35 cellular contexts compared by ENCODE assay signal in genomic region chr5:28984642-28985041, GRCh38.
"Had no signal": no experiment of that assay in that cellular context is flagged by ENCODE, and none has a peak within 500 bp of the region (broad histone marks: within the 10 kb centered on the region; RNA-seq: fewer than 3 reads in every experiment).

No MANE protein-coding gene starts in this region.

- H3K36me3 ChIP-seq: MG63 had no signal

- DNase-seq: Kasumi-1, MG63, MM.1S, MV-4-11, NCI-H1048, NCI-H1092, NCI-H1092 treated with DMSO at 0.1 percent for 48 hours, NCI-H1105, NCI-H1105 treated with DMSO at 0.1 percent for 48 hours, NCI-H1417, NCI-H1417 treated with DMSO at 0.1 percent for 48 hours, NCI-H1436, NCI-H1436 treated with DMSO at 0.1 percent for 48 hours, NCI-H146, NCI-H1694, NCI-H1694 treated with DMSO at 0.1 percent for 48 hours, NCI-H187, NCI-H187 treated with DMSO at 0.1 percent for 48 hours, NCI-H1930, NCI-H2029, NCI-H2029 treated with DMSO at 0.1 percent for 48 hours, NCI-H2081, NCI-H2081 treated with DMSO at 0.1 percent for 48 hours, NCI-H2107, NCI-H2171, NCI-H2171 treated with DMSO at 0.1 percent for 48 hours, NCI-H2227 treated with DMSO at 0.1 percent for 48 hours, NCI-H226, NCI-H345, NCI-H446, NCI-H446 treated with DMSO at 0.1 percent for 48 hours, NCI-H510A, NCI-H510A treated with DMSO at 0.1 percent for 48 hours, NCI-H524, NCI-H524 treated with DMSO at 0.1 percent for 48 hours had no signal

- H3K27me3 ChIP-seq: MG63 had no signal

- H3K4me3 ChIP-seq: MG63 had no signal
